In the genomic region with DNA sequence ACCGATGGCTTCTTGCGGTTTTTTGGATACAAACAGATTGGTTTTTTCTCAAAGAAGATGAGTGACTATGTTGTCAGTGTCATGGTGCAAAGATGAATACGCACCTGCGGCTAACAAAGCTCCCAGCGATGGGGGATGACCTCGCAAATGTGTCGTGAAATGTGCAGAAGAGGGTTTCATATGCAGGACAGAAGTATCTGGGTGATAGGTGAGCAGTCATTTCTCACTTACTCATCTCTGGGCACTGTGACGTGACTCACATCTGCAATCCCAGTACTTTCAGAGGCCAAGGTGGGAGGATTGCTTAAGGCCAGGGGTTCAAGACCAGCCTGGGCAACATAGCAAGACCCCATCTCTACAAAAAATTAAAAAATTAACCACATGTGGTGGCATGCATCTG, we compare ENCODE assay signal across 11 cellular contexts.
"Had no signal": no experiment of that assay in that cellular context is flagged by ENCODE, and none has a peak within 500 bp of the region (broad histone marks: within the 10 kb centered on the region; RNA-seq: fewer than 3 reads in every experiment).

No MANE protein-coding gene starts in this region.

- H3K36me3 Mint-ChIP-seq: activated naive CD8-positive, alpha-beta T cell; naive B cell had no signal

- H3K9me3 Mint-ChIP-seq: immature natural killer cell, naive B cell had no signal

- H3K27ac Mint-ChIP-seq: activated naive CD8-positive, alpha-beta T cell; immature natural killer cell had no signal

- H3K4me3 Mint-ChIP-seq: activated naive CD8-positive, alpha-beta T cell; immature natural killer cell; naive B cell had no signal

- H3K27me3 Mint-ChIP-seq: activated naive CD8-positive, alpha-beta T cell had no signal

- ATAC-seq: left cardiac atrium, right cardiac atrium had no signal

- DNase-seq: anterior cingulate cortex; cerebellar nuclear complex; immature natural killer cell; left cardiac atrium; naive B cell; right cardiac atrium; SHP77 treated with DMSO at 0.1 percent for 48 hours; stimulated activated naive CD4-positive, alpha-beta T cell; T-helper 2 cell; upper lobe of left lung had no signal
